In the genomic region with DNA sequence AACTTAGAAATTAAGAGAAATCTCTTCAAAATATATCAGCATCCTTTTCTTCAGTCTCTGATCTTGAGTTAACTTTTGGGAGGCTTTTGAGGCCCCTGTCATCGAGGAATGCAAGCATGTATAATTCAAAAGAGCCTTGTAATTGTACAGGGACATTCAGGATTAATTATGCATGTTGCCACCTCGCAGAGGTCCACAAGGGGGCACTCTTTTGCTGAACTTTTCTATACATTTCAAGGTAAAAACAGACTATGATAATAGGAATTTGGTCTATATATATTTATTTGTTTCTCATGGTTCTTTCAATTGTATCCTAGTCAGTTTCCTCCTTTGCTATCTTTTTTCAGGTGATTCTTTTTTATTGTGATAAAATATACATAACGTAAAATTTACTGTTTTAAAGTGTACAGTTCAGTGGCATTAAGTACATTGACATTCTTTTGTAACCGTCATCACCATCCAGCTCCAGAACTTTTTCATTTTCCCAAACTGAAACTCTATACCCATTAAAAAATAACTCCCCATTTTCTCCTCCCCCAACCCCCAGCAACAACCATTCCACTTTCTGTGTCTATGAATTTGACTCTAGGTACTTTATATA, we compare ENCODE assay signal across 8 cellular contexts. TPM values are rescaled to one million over a fixed set of nuclear protein-coding genes. Genes with fewer than 3 reads are reported as not detected.
A peak's percentile ranks its signal among the peaks of the same experiment; 100 is the strongest.
DNase-seq lines count a peak whose midpoint lies in the region; ATAC-seq and TF ChIP-seq lines count a peak whose summit lies in the region.

No MANE protein-coding gene starts in this region.

- no peaks in the 10 kb centered on the region for H4K20me1 ChIP-seq in GM23338 (replicated peaks; ENCODE audit: insufficient read depth)

- H3K79me2 ChIP-seq in GM23338 (replicated peaks; ENCODE audit: insufficient read depth) (no peaks in the 10 kb centered on the region), parathyroid adenoma (no peaks in the 10 kb centered on the region)

- H3K4me1 ChIP-seq in CD4-positive, CD25-positive, alpha-beta regulatory T cell (ENCODE audit: control insufficient read depth, insufficient read depth, low read length, poor library complexity, severe bottlenecking): no peaks in the 10 kb centered on the region
- no peaks in the 10 kb centered on the region for H3K4me1 ChIP-seq in GM23338 (ENCODE audit: insufficient read depth)
- H3K4me1 ChIP-seq in foreskin keratinocyte: peaks cover 7% of the 10 kb centered on the region
- H3K4me1 ChIP-seq in parathyroid adenoma: peaks cover 26% of the 10 kb centered on the region

- DNase-seq in CD4-positive, CD25-positive, alpha-beta regulatory T cell: peak; percentile 5 to 53 (median 21)
- peak; percentile 65 for DNase-seq in GM23338 (ENCODE audit: low spot score)
- peak; percentile 19 for DNase-seq in NCI-H526 treated with DMSO at 0.1 percent for 48 hours (lab: John Stamatoyannopoulos, UW)
- peak; percentile 64 for DNase-seq in activated CD8-positive, alpha-beta memory T cell treated with anti-CD3 and anti-CD28 coated beads, Interleukin-2, amount 10 ng/mL, durations not matched to agents 7 days and 5 days
- peak in 1 of 2 donors; percentile 32 for DNase-seq in foreskin keratinocyte
- DNase-seq in putamen (ENCODE audit: low spot score): no peak

- ATAC-seq in CD4-positive, CD25-positive, alpha-beta regulatory T cell (ENCODE audit: low read depth in 2 of 2): peak in 1 of 2 donors; percentile 59
- ATAC-seq in GM23338: no peak
- ATAC-seq in activated CD8-positive, alpha-beta memory T cell treated with anti-CD3 and anti-CD28 coated beads, Interleukin-2, amount 10 ng/mL, durations not matched to agents 7 days and 5 days: no peak
- peak; percentile 69 for ATAC-seq in foreskin keratinocyte
- ATAC-seq in GM19397 (IDR thresholded peaks at IDR 0.05; ENCODE audit: unreplicated experiment): no peak

- TF ChIP-seq CTCF in GM23338 (conservative IDR thresholded peaks at IDR 0.05; ENCODE audit: low read depth in 2 of 2) (peak; percentile 70 to 96), foreskin keratinocyte (conservative IDR thresholded peaks at IDR 0.05) (peak; percentile 89), parathyroid adenoma (IDR thresholded peaks at IDR 0.05) (peak; percentile 87)

- H3K9me3 ChIP-seq in CD4-positive, CD25-positive, alpha-beta regulatory T cell (ENCODE audit: control insufficient read depth in 2 of 2, low read length in 2 of 2): no peaks in the 10 kb centered on the region
- H3K9me3 ChIP-seq in parathyroid adenoma (ENCODE audit: control insufficient read depth, low read length): no peaks in the 10 kb centered on the region

- no peaks in the 10 kb centered on the region for H3K36me3 ChIP-seq in CD4-positive, CD25-positive, alpha-beta regulatory T cell (ENCODE audit: control insufficient read depth, insufficient read depth, low read length)
- H3K36me3 ChIP-seq in GM23338 (ENCODE audit: insufficient read depth) (no peaks in the 10 kb centered on the region), parathyroid adenoma (ENCODE audit: control insufficient read depth, insufficient read depth, low read length) (no peaks in the 10 kb centered on the region)

- H3K4me2 ChIP-seq in GM23338: no peak overlapping the region
- no peak overlapping the region for H3K4me2 ChIP-seq in parathyroid adenoma (ENCODE audit: low read length)

- H2AFZ ChIP-seq in GM23338 (no peak overlapping the region), parathyroid adenoma (no peak overlapping the region)

- no peaks in the 10 kb centered on the region for H3K4me1 Mint-ChIP-seq in CD4-positive, CD25-positive, alpha-beta regulatory T cell
- H3K4me1 Mint-ChIP-seq in GM23338: peaks cover 15% of the 10 kb centered on the region
- H3K4me1 Mint-ChIP-seq in activated CD8-positive, alpha-beta memory T cell treated with anti-CD3 and anti-CD28 coated beads, Interleukin-2, amount 10 ng/mL, durations not matched to agents 7 days and 5 days: no peaks in the 10 kb centered on the region

- no peak overlapping the region for H3K9ac ChIP-seq in parathyroid adenoma

- CTCF ChIA-PET in activated CD8-positive, alpha-beta memory T cell treated with anti-CD3 and anti-CD28 coated beads, Interleukin-2, amount 10 ng/mL, durations not matched to agents 7 days and 5 days (lab: Charles Lee): interaction anchor here (1.0 to 1.2 kb wide), 3 partner anchors 38 to 72 kb away, joined by 3 read pairs; a partner anchor contains a TSS

- peaks cover 24% of the 10 kb centered on the region for H3K27me3 Mint-ChIP-seq in CD4-positive, CD25-positive, alpha-beta regulatory T cell
- H3K27me3 Mint-ChIP-seq in GM23338 (ENCODE audit: insufficient read depth, low read depth, poor library complexity): no peaks in the 10 kb centered on the region
- H3K27me3 Mint-ChIP-seq in activated CD8-positive, alpha-beta memory T cell treated with anti-CD3 and anti-CD28 coated beads, Interleukin-2, amount 10 ng/mL, durations not matched to agents 7 days and 5 days: peaks cover 36% of the 10 kb centered on the region

- no peak overlapping the region for H3K27ac ChIP-seq in CD4-positive, CD25-positive, alpha-beta regulatory T cell (ENCODE audit: insufficient read depth, low read length, poor library complexity, severe bottlenecking)
- no peak overlapping the region for H3K27ac ChIP-seq in GM23338 (ENCODE audit: low read depth)
- no peak overlapping the region for H3K27ac ChIP-seq in foreskin keratinocyte
- H3K27ac ChIP-seq in parathyroid adenoma: peak overlapping the region; percentile 71

- H3K4me3 Mint-ChIP-seq in CD4-positive, CD25-positive, alpha-beta regulatory T cell: no peak overlapping the region
- H3K4me3 Mint-ChIP-seq in GM23338: no peak overlapping the region
- no peak overlapping the region for H3K4me3 Mint-ChIP-seq in activated CD8-positive, alpha-beta memory T cell treated with anti-CD3 and anti-CD28 coated beads, Interleukin-2, amount 10 ng/mL, durations not matched to agents 7 days and 5 days

- no peaks in the 10 kb centered on the region for H3K36me3 Mint-ChIP-seq in CD4-positive, CD25-positive, alpha-beta regulatory T cell
- H3K36me3 Mint-ChIP-seq in GM23338 (ENCODE audit: low read depth): no peaks in the 10 kb centered on the region
- H3K36me3 Mint-ChIP-seq in activated CD8-positive, alpha-beta memory T cell treated with anti-CD3 and anti-CD28 coated beads, Interleukin-2, amount 10 ng/mL, durations not matched to agents 7 days and 5 days: no peaks in the 10 kb centered on the region

- H3K27me3 ChIP-seq in CD4-positive, CD25-positive, alpha-beta regulatory T cell (ENCODE audit: control insufficient read depth, insufficient read depth, low read length): no peaks in the 10 kb centered on the region
- H3K27me3 ChIP-seq in GM23338 (ENCODE audit: insufficient read depth) (no peaks in the 10 kb centered on the region), foreskin keratinocyte (no peaks in the 10 kb centered on the region), parathyroid adenoma (ENCODE audit: control insufficient read depth, insufficient read depth, low read length) (no peaks in the 10 kb centered on the region)

- no peak overlapping the region for H3K4me3 ChIP-seq in CD4-positive, CD25-positive, alpha-beta regulatory T cell (ENCODE audit: low read depth, low read length)
- no peak overlapping the region for H3K4me3 ChIP-seq in GM23338
- no peak overlapping the region for H3K4me3 ChIP-seq in parathyroid adenoma (ENCODE audit: low read depth, low read length)

- no peak overlapping the region for H3K27ac Mint-ChIP-seq in CD4-positive, CD25-positive, alpha-beta regulatory T cell
- no peak overlapping the region for H3K27ac Mint-ChIP-seq in GM23338
- no peak overlapping the region for H3K27ac Mint-ChIP-seq in activated CD8-positive, alpha-beta memory T cell treated with anti-CD3 and anti-CD28 coated beads, Interleukin-2, amount 10 ng/mL, durations not matched to agents 7 days and 5 days

- no peaks in the 10 kb centered on the region for H3F3A ChIP-seq in GM23338 (replicated peaks; ENCODE audit: low read depth)

- no peaks in the 10 kb centered on the region for H3K9me3 Mint-ChIP-seq in CD4-positive, CD25-positive, alpha-beta regulatory T cell
- H3K9me3 Mint-ChIP-seq in GM23338: no peaks in the 10 kb centered on the region
- H3K9me3 Mint-ChIP-seq in activated CD8-positive, alpha-beta memory T cell treated with anti-CD3 and anti-CD28 coated beads, Interleukin-2, amount 10 ng/mL, durations not matched to agents 7 days and 5 days (ENCODE audit: low read depth): no peaks in the 10 kb centered on the region

- H3K9me2 ChIP-seq in GM23338 (ENCODE audit: insufficient read depth): no peaks in the 10 kb centered on the region

TF ChIP-seq in GM23338, 12 proteins besides CTCF, POLR2A, EP300 and RAD21 (continues in another document):
- TF ChIP-seq, protein P1, sequence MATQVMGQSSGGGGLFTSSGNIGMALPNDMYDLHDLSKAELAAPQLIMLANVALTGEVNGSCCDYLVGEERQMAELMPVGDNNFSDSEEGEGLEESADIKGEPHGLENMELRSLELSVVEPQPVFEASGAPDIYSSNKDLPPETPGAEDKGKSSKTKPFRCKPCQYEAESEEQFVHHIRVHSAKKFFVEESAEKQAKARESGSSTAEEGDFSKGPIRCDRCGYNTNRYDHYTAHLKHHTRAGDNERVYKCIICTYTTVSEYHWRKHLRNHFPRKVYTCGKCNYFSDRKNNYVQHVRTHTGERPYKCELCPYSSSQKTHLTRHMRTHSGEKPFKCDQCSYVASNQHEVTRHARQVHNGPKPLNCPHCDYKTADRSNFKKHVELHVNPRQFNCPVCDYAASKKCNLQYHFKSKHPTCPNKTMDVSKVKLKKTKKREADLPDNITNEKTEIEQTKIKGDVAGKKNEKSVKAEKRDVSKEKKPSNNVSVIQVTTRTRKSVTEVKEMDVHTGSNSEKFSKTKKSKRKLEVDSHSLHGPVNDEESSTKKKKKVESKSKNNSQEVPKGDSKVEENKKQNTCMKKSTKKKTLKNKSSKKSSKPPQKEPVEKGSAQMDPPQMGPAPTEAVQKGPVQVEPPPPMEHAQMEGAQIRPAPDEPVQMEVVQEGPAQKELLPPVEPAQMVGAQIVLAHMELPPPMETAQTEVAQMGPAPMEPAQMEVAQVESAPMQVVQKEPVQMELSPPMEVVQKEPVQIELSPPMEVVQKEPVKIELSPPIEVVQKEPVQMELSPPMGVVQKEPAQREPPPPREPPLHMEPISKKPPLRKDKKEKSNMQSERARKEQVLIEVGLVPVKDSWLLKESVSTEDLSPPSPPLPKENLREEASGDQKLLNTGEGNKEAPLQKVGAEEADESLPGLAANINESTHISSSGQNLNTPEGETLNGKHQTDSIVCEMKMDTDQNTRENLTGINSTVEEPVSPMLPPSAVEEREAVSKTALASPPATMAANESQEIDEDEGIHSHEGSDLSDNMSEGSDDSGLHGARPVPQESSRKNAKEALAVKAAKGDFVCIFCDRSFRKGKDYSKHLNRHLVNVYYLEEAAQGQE (IDR thresholded peaks at IDR 0.05; ENCODE audit: unreplicated experiment): no peak

RNA-seq across cellular contexts. Expression of a gene that starts 47.0 kb away (rescaled TPM):
- 4.4 TPM for total RNA-seq in CD4-positive, CD25-positive, alpha-beta regulatory T cell
- 1 to 10 TPM in 3 of 4 donors, under 1 TPM in 1; 0.96 to 2.0 (median 1.8) TPM for polyA plus RNA-seq in CD4-positive, CD25-positive, alpha-beta regulatory T cell
- 20.6 and 22.7 TPM in 2 replicates for total RNA-seq in GM23338 (2014; rRNA removed; shearing (Covaris generic))
- polyA plus RNA-seq in GM23338 (2016; fragmentation: Nextera tagmentation; extraction: Ambion mirVana) (5.2 and 6.8 TPM in 2 replicates), foreskin keratinocyte (0.39 and 0.46 TPM in 2 replicates)
- 1 to 10 TPM; 7.8 to 8.0 TPM for total RNA-seq in activated CD8-positive, alpha-beta memory T cell treated with anti-CD3 and anti-CD28 coated beads, Interleukin-2, amount 10 ng/mL, durations not matched to agents 7 days and 5 days
- 1.9 and 2.3 TPM in 2 replicates for total RNA-seq in foreskin keratinocyte
